In genomic region chr10:59830601-59831259, GRCh38 we compare ENCODE assay signal across 7 cellular contexts.
DNase-seq lines count a peak whose midpoint lies in the region; ATAC-seq and TF ChIP-seq lines count a peak whose summit lies in the region.

No MANE protein-coding gene starts in this region.

- TSS peak; percentile 3 for BruUV-seq in PC-9 (replicated peaks; lab: Mats Ljungman, UMichigan)

- no peaks in the 10 kb centered on the region for H3K9me2 ChIP-seq in PC-9 (ENCODE audit: insufficient read depth)

- no peak overlapping the region for H3K4me2 ChIP-seq in PC-9

- no peaks in the 10 kb centered on the region for H3K27me3 ChIP-seq in PC-9 (ENCODE audit: insufficient read depth, low read depth)
- H3K27me3 ChIP-seq in dorsolateral prefrontal cortex = no peaks in the 10 kb centered on the region
- no peaks in the 10 kb centered on the region for H3K27me3 ChIP-seq in lower lobe of right lung (ENCODE audit: low read depth)

- no peaks in the 10 kb centered on the region for H3K9me3 ChIP-seq in PC-9 (ENCODE audit: insufficient read depth, low read depth)
- H3K9me3 ChIP-seq in lower lobe of right lung = no peaks in the 10 kb centered on the region

- ATAC-seq in lower lobe of right lung = peak; percentile 71 to 78

- H4K20me1 ChIP-seq in PC-9 (ENCODE audit: insufficient read depth) = peaks cover 24% of the 10 kb centered on the region; the same call in 1 of the 2 replicates

- H2AFZ ChIP-seq in PC-9 = no peak overlapping the region

- intact Hi-C loops in PC-9 (cut with micrococcal nuclease; ENCODE audit: unreplicated experiment) = loop anchor here (1.0 to 2.0 kb wide), 3 partner anchors 76 to 218 kb away; partner anchors contain the start of gene CCDC6
- intact Hi-C loops in dorsolateral prefrontal cortex (cut with DNase I) = loop anchor here (5.0 to 10.0 kb wide), 4 partner anchors 77 to 1048 kb away; partner anchors contain the start of gene CCDC6 (in 1 of the 2)
- intact Hi-C loops in lower lobe of right lung (cut with DNase I) = no loop called here

- POLR2A ChIA-PET in PC-9 (lab: Charles Lee; ENCODE audit: unreplicated experiment) = interaction anchor here (0.6 kb wide), 1 partner anchor 1563 kb away, joined by 3 read pairs; the partner anchor contains the start of gene IPMK

- DNase-seq in DMS153 (lab: John Stamatoyannopoulos, UW) (peak; percentile 21), HCEC 1CT (peak; percentile 42), PC-9 (peak in 1 of 2 experiments; percentile 29), dorsolateral prefrontal cortex (peak in 3 of 10 donors; percentile 35 to 55 (median 53)), lower lobe of right lung (no peak), activated gamma-delta T cell (lab: John Stamatoyannopoulos, UW) (no peak)
- DNase-seq in activated CD4-positive, CD25-positive, alpha-beta regulatory T cell treated with anti-CD3 and anti-CD28 coated beads, Interleukin-2, amount 50 U/mL, for 72 hours = no peak

- H3K4me1 ChIP-seq in PC-9 (replicated peaks; ENCODE audit: insufficient read depth) (no peaks in the 10 kb centered on the region), lower lobe of right lung (no peaks in the 10 kb centered on the region)

- CTCF ChIA-PET in PC-9 (lab: Charles Lee) = interaction anchor here (0.6 to 1.2 kb wide), 4 partner anchors 34 to 605 kb away, joined by 3 to 8 read pairs (median 4); no protein-coding TSS in a partner anchor

- H3K4me3 ChIP-seq in PC-9 = no peak overlapping the region
- no peak overlapping the region for H3K4me3 ChIP-seq in dorsolateral prefrontal cortex
- no peak overlapping the region for H3K4me3 ChIP-seq in lower lobe of right lung

- no peaks in the 10 kb centered on the region; the same call in 1 of the 2 replicates for H3F3A ChIP-seq in PC-9 (ENCODE audit: insufficient read depth, low read depth)

- TF ChIP-seq CTCF in PC-9 (conservative IDR thresholded peaks at IDR 0.05) (peak; percentile 88), dorsolateral prefrontal cortex (IDR thresholded peaks at IDR 0.05 in 54 of 56, conservative IDR thresholded peaks at IDR 0.05 in 2 of 56; ENCODE audit: low read depth in 1 of 56, partially characterized antibody in 56 of 56) (peak; percentile 40 to 86 (median 75)), lower lobe of right lung (IDR thresholded peaks at IDR 0.05) (peak; percentile 80)

- H3K36me3 ChIP-seq in PC-9 (ENCODE audit: low read depth) (peaks cover 17% of the 10 kb centered on the region; the same call in 1 of the 2 replicates), lower lobe of right lung (peaks cover 16% of the 10 kb centered on the region)

- H3K27ac ChIP-seq in PC-9 (no peak overlapping the region), dorsolateral prefrontal cortex (no peak overlapping the region), lower lobe of right lung (no peak overlapping the region)

- peaks cover 23% of the 10 kb centered on the region for H3K79me2 ChIP-seq in PC-9 (ENCODE audit: low read depth)

Comparison
In these comparisons a context has a peak if more than half of its experiments do, and no peak if none do; other contexts are left out.
1. DNase-seq: peak in DMS153 (single experiment) and HCEC 1CT (single experiment); none in lower lobe of right lung (single experiment), activated gamma-delta T cell (single experiment) and activated CD4-positive, CD25-positive, alpha-beta regulatory T cell treated with anti-CD3 and anti-CD28 coated beads, Interleukin-2, amount 50 U/mL, for 72 hours (single experiment).
2. Peak in every context shown above with its lines, with median percentiles within 50 percentile points of each other: CTCF ChIP-seq.